ENCODE assay signal across 1 cellular context in genomic region chr14:99731536-99732435, GRCh38.
TF ChIP-seq lines count a peak whose summit lies in the region.

No MANE protein-coding gene starts in this region.

TF ChIP-seq in HepG2, 621 proteins besides CTCF, POLR2A, EP300 and RAD21 (continued from another document):
- TF ChIP-seq, protein P1, sequence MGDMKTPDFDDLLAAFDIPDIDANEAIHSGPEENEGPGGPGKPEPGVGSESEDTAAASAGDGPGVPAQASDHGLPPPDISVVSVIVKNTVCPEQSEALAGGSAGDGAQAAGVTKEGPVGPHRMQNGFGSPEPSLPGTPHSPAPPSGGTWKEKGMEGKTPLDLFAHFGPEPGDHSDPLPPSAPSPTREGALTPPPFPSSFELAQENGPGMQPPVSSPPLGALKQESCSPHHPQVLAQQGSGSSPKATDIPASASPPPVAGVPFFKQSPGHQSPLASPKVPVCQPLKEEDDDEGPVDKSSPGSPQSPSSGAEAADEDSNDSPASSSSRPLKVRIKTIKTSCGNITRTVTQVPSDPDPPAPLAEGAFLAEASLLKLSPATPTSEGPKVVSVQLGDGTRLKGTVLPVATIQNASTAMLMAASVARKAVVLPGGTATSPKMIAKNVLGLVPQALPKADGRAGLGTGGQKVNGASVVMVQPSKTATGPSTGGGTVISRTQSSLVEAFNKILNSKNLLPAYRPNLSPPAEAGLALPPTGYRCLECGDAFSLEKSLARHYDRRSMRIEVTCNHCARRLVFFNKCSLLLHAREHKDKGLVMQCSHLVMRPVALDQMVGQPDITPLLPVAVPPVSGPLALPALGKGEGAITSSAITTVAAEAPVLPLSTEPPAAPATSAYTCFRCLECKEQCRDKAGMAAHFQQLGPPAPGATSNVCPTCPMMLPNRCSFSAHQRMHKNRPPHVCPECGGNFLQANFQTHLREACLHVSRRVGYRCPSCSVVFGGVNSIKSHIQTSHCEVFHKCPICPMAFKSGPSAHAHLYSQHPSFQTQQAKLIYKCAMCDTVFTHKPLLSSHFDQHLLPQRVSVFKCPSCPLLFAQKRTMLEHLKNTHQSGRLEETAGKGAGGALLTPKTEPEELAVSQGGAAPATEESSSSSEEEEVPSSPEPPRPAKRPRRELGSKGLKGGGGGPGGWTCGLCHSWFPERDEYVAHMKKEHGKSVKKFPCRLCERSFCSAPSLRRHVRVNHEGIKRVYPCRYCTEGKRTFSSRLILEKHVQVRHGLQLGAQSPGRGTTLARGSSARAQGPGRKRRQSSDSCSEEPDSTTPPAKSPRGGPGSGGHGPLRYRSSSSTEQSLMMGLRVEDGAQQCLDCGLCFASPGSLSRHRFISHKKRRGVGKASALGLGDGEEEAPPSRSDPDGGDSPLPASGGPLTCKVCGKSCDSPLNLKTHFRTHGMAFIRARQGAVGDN (CRISPR knock-in tag; IDR thresholded peaks at IDR 0.05): peak; percentile 44; the same call in 1 of the 2 replicates
TF ChIP-seq in HepG2: peak in this region for 4.
